Comparison of ENCODE assay signal across 1 cellular context in genomic region chr2:231364961-231365810, GRCh38.
TF ChIP-seq lines count a peak whose summit lies in the region.

No MANE protein-coding gene starts in this region.

TF ChIP-seq in A549, 52 proteins besides CTCF, POLR2A, EP300 and RAD21 (continued from another document):
- TF ChIP-seq ZSCAN20 (CRISPR knock-in tag; IDR thresholded peaks at IDR 0.05), result peak; percentile 90; the same call in 1 of the 2 replicates
- peak; percentile 23; the same call in 1 of the 2 replicates for TF ChIP-seq GATA3 (IDR thresholded peaks at IDR 0.05; ENCODE audit: borderline replicate concordance)
- peak; percentile 97 for TF ChIP-seq HOXB13 (CRISPR knock-in tag; IDR thresholded peaks at IDR 0.05; ENCODE audit: low read depth)
- peak; percentile 87 for TF ChIP-seq ZNF302 (CRISPR knock-in tag; IDR thresholded peaks at IDR 0.05)
- peak; percentile 82 for TF ChIP-seq NPAS2 (CRISPR knock-in tag; IDR thresholded peaks at IDR 0.05; ENCODE audit: borderline replicate concordance)
- 0 out of 2 replicates have a peak, but pooled peaks have one; percentile 44 for TF ChIP-seq RARB (CRISPR knock-in tag; IDR thresholded peaks at IDR 0.05)
- no peak for TF ChIP-seq BCL3 (IDR thresholded peaks at IDR 0.05)
- no peak for TF ChIP-seq ELK1 (IDR thresholded peaks at IDR 0.05; ENCODE audit: low read depth, low read length)
- TF ChIP-seq NFE2L2 (conservative IDR thresholded peaks at IDR 0.05; ENCODE audit: low read length), result peak; percentile 77
